In the genomic region with DNA sequence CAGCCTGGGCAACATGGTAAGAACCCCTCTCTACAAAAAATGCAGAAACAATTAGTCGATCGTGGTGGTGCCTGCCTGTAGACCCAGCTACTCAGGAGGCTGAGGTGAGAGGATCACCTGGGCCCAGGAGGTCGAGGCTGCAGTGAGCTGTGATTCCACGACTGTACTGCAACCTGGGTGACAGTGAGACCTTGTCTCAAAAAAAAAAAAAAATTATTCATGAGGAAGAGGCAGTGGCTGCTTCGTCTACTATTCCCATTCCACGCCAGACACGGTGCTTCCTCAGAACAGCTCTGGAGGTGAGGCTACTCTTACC, we compare ENCODE assay signal across 16 cellular contexts. TPM values are rescaled to one million over a fixed set of nuclear protein-coding genes. Genes with fewer than 3 reads are reported as not detected.
A peak's percentile ranks its signal among the peaks of the same experiment; 100 is the strongest.
DNase-seq lines count a peak whose midpoint lies in the region; ATAC-seq and TF ChIP-seq lines count a peak whose summit lies in the region.
"Had no signal": no experiment of that assay in that cellular context is flagged by ENCODE, and none has a peak within 500 bp of the region (broad histone marks: within the 10 kb centered on the region; RNA-seq: fewer than 3 reads in every experiment).

No MANE protein-coding gene starts in this region.

- H3K4me1 ChIP-seq in trophoblast cell (ENCODE audit: control insufficient read depth in 1 of 2, insufficient read depth in 2 of 2, low read length in 2 of 2) = peaks cover 14 to 20% of the 10 kb centered on the region in 2 experiments
- peaks cover 41% of the 10 kb centered on the region for H3K4me1 ChIP-seq in hepatocyte (ENCODE audit: insufficient read depth)
- H3K4me1 ChIP-seq in foreskin keratinocyte = peaks cover 9% of the 10 kb centered on the region
- H3K4me1 ChIP-seq in CD4-positive, alpha-beta memory T cell (ENCODE audit: insufficient read depth, low read length) = peaks cover 27% of the 10 kb centered on the region

- DNase-seq in natural killer cell (no peak), glutamatergic neuron (no peak), trophoblast cell (no peak), hepatocyte (ENCODE audit: low spot score) (no peak), AML-193 (lab: John Stamatoyannopoulos, UW) (no peak), foreskin keratinocyte (no peak)
- DNase-seq in natural killer cell treated with Interleukin-12 subunit alpha and Interleukin-12 subunit beta and Interleukin-15 and Interleukin-18, amount 100 ng/mL, for 72 hours (ENCODE audit: low spot score) = no peak
- DNase-seq in CD4-positive, alpha-beta memory T cell = no peak
- DNase-seq: CD4-positive, alpha-beta T cell; H9; Kasumi-1; NCI-H1436 treated with DMSO at 0.1 percent for 48 hours; NCI-H2081; NCI-H510A treated with DMSO at 0.1 percent for 48 hours; Peyer's patch; Right ventricle myocardium superior had no signal

- H4K91ac ChIP-seq in trophoblast cell (ENCODE audit: low read depth, low read length) = no peak overlapping the region

- no peak overlapping the region for H4K12ac ChIP-seq in trophoblast cell (ENCODE audit: low read depth, low read length)

- H3K9me3 Mint-ChIP-seq in natural killer cell (no peaks in the 10 kb centered on the region), glutamatergic neuron (ENCODE audit: unreplicated experiment) (peaks cover 47% of the 10 kb centered on the region)
- no peaks in the 10 kb centered on the region for H3K9me3 Mint-ChIP-seq in natural killer cell treated with Interleukin-12 subunit alpha and Interleukin-12 subunit beta and Interleukin-15 and Interleukin-18, amount 100 ng/mL, for 72 hours
- H3K9me3 Mint-ChIP-seq in CD4-positive, alpha-beta memory T cell = peaks cover 0 to 1% (median 0%) of the 10 kb centered on the region in 8 donors
- H3K9me3 Mint-ChIP-seq: CD4-positive, alpha-beta T cell had no signal

- H3K4me2 ChIP-seq in trophoblast cell (ENCODE audit: low read length) (no peak overlapping the region), hepatocyte (no peak overlapping the region)

- H3K4ac ChIP-seq in trophoblast cell (ENCODE audit: low read depth, low read length) = peak overlapping the region; percentile 50

- H3K36me3 Mint-ChIP-seq in natural killer cell (no peaks in the 10 kb centered on the region), glutamatergic neuron (ENCODE audit: unreplicated experiment) (no peaks in the 10 kb centered on the region)
- H3K36me3 Mint-ChIP-seq in natural killer cell treated with Interleukin-12 subunit alpha and Interleukin-12 subunit beta and Interleukin-15 and Interleukin-18, amount 100 ng/mL, for 72 hours = peaks cover 2% of the 10 kb centered on the region
- peaks cover 0 to 7% of the 10 kb centered on the region in 2 donors for H3K36me3 Mint-ChIP-seq in CD4-positive, alpha-beta memory T cell

- no peak for TF ChIP-seq CTCF in natural killer cell (IDR thresholded peaks at IDR 0.05)
- TF ChIP-seq CTCF in glutamatergic neuron (IDR thresholded peaks at IDR 0.05; ENCODE audit: partially characterized antibody, unreplicated experiment) = no peak
- TF ChIP-seq CTCF in hepatocyte (IDR thresholded peaks at IDR 0.05; ENCODE audit: poor library complexity) = no peak
- TF ChIP-seq CTCF in foreskin keratinocyte (conservative IDR thresholded peaks at IDR 0.05) = no peak

- peaks cover 57% of the 10 kb centered on the region for H4K20me1 ChIP-seq in hepatocyte (ENCODE audit: insufficient read depth, poor library complexity, severe bottlenecking)

- no peaks in the 10 kb centered on the region for H3K27me3 ChIP-seq in trophoblast cell (ENCODE audit: insufficient read depth, low read length)
- no peaks in the 10 kb centered on the region for H3K27me3 ChIP-seq in hepatocyte
- H3K27me3 ChIP-seq in foreskin keratinocyte = no peaks in the 10 kb centered on the region
- H3K27me3 ChIP-seq in CD4-positive, alpha-beta memory T cell (ENCODE audit: insufficient read depth, low read length) = no peaks in the 10 kb centered on the region
- H3K27me3 ChIP-seq: Peyer's patch had no signal

- no peak overlapping the region for H3K14ac ChIP-seq in trophoblast cell (ENCODE audit: low read length)

- H3K4me3 ChIP-seq in trophoblast cell (ENCODE audit: low read depth, low read length) (no peak overlapping the region), hepatocyte (no peak overlapping the region)
- no peak overlapping the region for H3K4me3 ChIP-seq in CD4-positive, alpha-beta memory T cell (ENCODE audit: low read length in 2 of 2)
- H3K4me3 ChIP-seq: Peyer's patch had no signal

- POLR2A ChIA-PET in CD4-positive, alpha-beta memory T cell (lab: Charles Lee; ENCODE audit: partially characterized antibody) = interaction anchor here (5.0 kb wide), 1 partner anchor 8 kb away, joined by 37 read pairs; no protein-coding TSS in a partner anchor

- H2AFZ ChIP-seq in trophoblast cell (ENCODE audit: insufficient read depth, low read length, poor library complexity) = no peak overlapping the region
- no peak overlapping the region for H2AFZ ChIP-seq in hepatocyte

- WGBS in trophoblast cell (ENCODE audit: extremely low coverage, insufficient coverage, insufficient read length) = no CpG with 5 or more reads among the region's 7 CpGs
- 89% methylated on average over 7 of the region's 7 CpGs for WGBS in hepatocyte (ENCODE audit: low lambda C conversion rate, missing lambda C conversion rate)

- H3K27me3 Mint-ChIP-seq in natural killer cell (ENCODE audit: low read depth in 2 of 2) (no peaks in the 10 kb centered on the region), glutamatergic neuron (ENCODE audit: unreplicated experiment) (peaks cover 45% of the 10 kb centered on the region)
- H3K27me3 Mint-ChIP-seq in natural killer cell treated with Interleukin-12 subunit alpha and Interleukin-12 subunit beta and Interleukin-15 and Interleukin-18, amount 100 ng/mL, for 72 hours = no peaks in the 10 kb centered on the region
- no peaks in the 10 kb centered on the region for H3K27me3 Mint-ChIP-seq in CD4-positive, alpha-beta memory T cell
- H3K27me3 Mint-ChIP-seq: CD4-positive, alpha-beta T cell had no signal

- H2BK120ac ChIP-seq in trophoblast cell (ENCODE audit: insufficient read depth, low read length, poor library complexity) = no peak overlapping the region

- ATAC-seq in natural killer cell (no peak), foreskin keratinocyte (no peak)
- ATAC-seq in natural killer cell treated with Interleukin-12 subunit alpha and Interleukin-12 subunit beta and Interleukin-15 and Interleukin-18, amount 100 ng/mL, for 72 hours = no peak

- peaks cover 23% of the 10 kb centered on the region for H3K79me1 ChIP-seq in trophoblast cell (ENCODE audit: low read length)

- peak overlapping the region; percentile 14 to 99 for H3K27ac Mint-ChIP-seq in natural killer cell
- peak overlapping the region in 1 of 2 donors; percentile 99 for H3K27ac Mint-ChIP-seq in natural killer cell treated with Interleukin-12 subunit alpha and Interleukin-12 subunit beta and Interleukin-15 and Interleukin-18, amount 100 ng/mL, for 72 hours
- H3K27ac Mint-ChIP-seq in glutamatergic neuron (ENCODE audit: unreplicated experiment) = peak overlapping the region; percentile 96
- peak overlapping the region in 1 of 7 donors; percentile 58 for H3K27ac Mint-ChIP-seq in CD4-positive, alpha-beta memory T cell
- H3K27ac Mint-ChIP-seq: CD4-positive, alpha-beta T cell; H9 had no signal

- peaks cover 3% of the 10 kb centered on the region for H3K9me3 ChIP-seq in trophoblast cell (ENCODE audit: insufficient read depth, low read depth, low read length)
- H3K9me3 ChIP-seq in hepatocyte (ENCODE audit: low read depth) = no peaks in the 10 kb centered on the region
- no peaks in the 10 kb centered on the region for H3K9me3 ChIP-seq in CD4-positive, alpha-beta memory T cell (ENCODE audit: control insufficient read depth in 1 of 2, low read length in 2 of 2)
- H3K9me3 ChIP-seq: Peyer's patch had no signal

- H2AK5ac ChIP-seq in trophoblast cell (ENCODE audit: low read length) = no peak overlapping the region

- H3K4me1 Mint-ChIP-seq in natural killer cell (peaks cover 82 to 89% of the 10 kb centered on the region in 2 donors), glutamatergic neuron (ENCODE audit: low read depth, unreplicated experiment) (peaks cover 48% of the 10 kb centered on the region)
- H3K4me1 Mint-ChIP-seq in natural killer cell treated with Interleukin-12 subunit alpha and Interleukin-12 subunit beta and Interleukin-15 and Interleukin-18, amount 100 ng/mL, for 72 hours (ENCODE audit: low read depth in 2 of 2) = peaks cover 64 to 72% of the 10 kb centered on the region in 2 donors
- peaks cover 19 to 61% (median 37%) of the 10 kb centered on the region in 4 donors for H3K4me1 Mint-ChIP-seq in CD4-positive, alpha-beta memory T cell

- H3K4me3 Mint-ChIP-seq in natural killer cell (no peak overlapping the region), glutamatergic neuron (ENCODE audit: unreplicated experiment) (peak overlapping the region; percentile 99)
- no peak overlapping the region for H3K4me3 Mint-ChIP-seq in natural killer cell treated with Interleukin-12 subunit alpha and Interleukin-12 subunit beta and Interleukin-15 and Interleukin-18, amount 100 ng/mL, for 72 hours
- peak overlapping the region in 1 of 8 donors; percentile 4 for H3K4me3 Mint-ChIP-seq in CD4-positive, alpha-beta memory T cell
- H3K4me3 Mint-ChIP-seq: CD4-positive, alpha-beta T cell; H9 had no signal

- CTCF ChIA-PET in CD4-positive, alpha-beta memory T cell (lab: Charles Lee; ENCODE audit: partially characterized antibody) = interaction anchor here (1.2 to 5.2 kb wide), 3 partner anchors 50 to 141 kb away, joined by 3 to 29 read pairs (median 5); no protein-coding TSS in a partner anchor

- H3K23ac ChIP-seq in trophoblast cell (ENCODE audit: low read length) = no peak overlapping the region

- no peaks in the 10 kb centered on the region for H3K9me2 ChIP-seq in hepatocyte (replicated peaks; ENCODE audit: insufficient read depth)

- no peak overlapping the region for H2BK5ac ChIP-seq in trophoblast cell (ENCODE audit: low read depth, low read length, poor library complexity)

- H2BK12ac ChIP-seq in trophoblast cell (ENCODE audit: low read length) = no peak overlapping the region

- no peak overlapping the region for H3K27ac ChIP-seq in trophoblast cell (ENCODE audit: low read depth, low read length)
- no peak overlapping the region for H3K27ac ChIP-seq in hepatocyte
- H3K27ac ChIP-seq in foreskin keratinocyte = no peak overlapping the region
- no peak overlapping the region for H3K27ac ChIP-seq in CD4-positive, alpha-beta memory T cell (ENCODE audit: low read depth, low read length)
- H3K27ac ChIP-seq: Peyer's patch had no signal

- H3K36me3 ChIP-seq in trophoblast cell (ENCODE audit: control insufficient read depth in 1 of 2, insufficient read depth in 2 of 2, low read length in 2 of 2) (no peaks in the 10 kb centered on the region), hepatocyte (replicated peaks; ENCODE audit: insufficient read depth, low read depth) (no peaks in the 10 kb centered on the region)
- H3K36me3 ChIP-seq in CD4-positive, alpha-beta memory T cell (ENCODE audit: insufficient read depth, low read length) = no peaks in the 10 kb centered on the region
- H3K36me3 ChIP-seq: Peyer's patch had no signal

- H3K9ac ChIP-seq in trophoblast cell (ENCODE audit: low read length) = no peak overlapping the region

- H4K8ac ChIP-seq in trophoblast cell (ENCODE audit: low read depth, low read length) = no peak overlapping the region

- intact Hi-C loops in natural killer cell (cut with micrococcal nuclease) = no loop called here
- intact Hi-C loops in CD4-positive, alpha-beta memory T cell (cut with micrococcal nuclease) = no loop called here

- H3K18ac ChIP-seq in trophoblast cell (ENCODE audit: low read length) = no peak overlapping the region

- H3K79me2 ChIP-seq in trophoblast cell (ENCODE audit: control insufficient read depth, insufficient read depth, low read length, poor library complexity) (peaks cover 22% of the 10 kb centered on the region), hepatocyte (peaks cover 83% of the 10 kb centered on the region)

RNA-seq across cellular contexts. Expression of gene GSE1, which starts 52.2 kb away (rescaled TPM):
- total RNA-seq in natural killer cell (100 to 1,000 TPM; 232 to 277 (median 233) TPM), glutamatergic neuron (ENCODE audit: unreplicated experiment) (473 TPM), hepatocyte (32.8 and 43.5 TPM in 2 replicates), foreskin keratinocyte (5.9 and 8.2 TPM in 2 replicates)
- 100 to 1,000 TPM in 1 of 2 donors, 10 to 100 TPM in 1; 84.9 to 146 TPM for total RNA-seq in natural killer cell treated with Interleukin-12 subunit alpha and Interleukin-12 subunit beta and Interleukin-15 and Interleukin-18, amount 100 ng/mL, for 72 hours
- polyA plus RNA-seq in trophoblast cell (2013) = 175 and 188 TPM in 2 replicates
- polyA plus RNA-seq in hepatocyte (27.9 and 33.1 TPM in 2 replicates), foreskin keratinocyte (1.9 and 2.1 TPM in 2 replicates)
- 10 to 100 TPM; 24.1 to 25.0 TPM for total RNA-seq in CD4-positive, alpha-beta memory T cell
- 1 to 10 TPM in 1 of 2 donors, under 1 TPM in 1; 0.23 to 2.1 TPM for polyA plus RNA-seq in CD4-positive, alpha-beta memory T cell
